ENCODE assay signal across 26 cellular contexts in the genomic region with DNA sequence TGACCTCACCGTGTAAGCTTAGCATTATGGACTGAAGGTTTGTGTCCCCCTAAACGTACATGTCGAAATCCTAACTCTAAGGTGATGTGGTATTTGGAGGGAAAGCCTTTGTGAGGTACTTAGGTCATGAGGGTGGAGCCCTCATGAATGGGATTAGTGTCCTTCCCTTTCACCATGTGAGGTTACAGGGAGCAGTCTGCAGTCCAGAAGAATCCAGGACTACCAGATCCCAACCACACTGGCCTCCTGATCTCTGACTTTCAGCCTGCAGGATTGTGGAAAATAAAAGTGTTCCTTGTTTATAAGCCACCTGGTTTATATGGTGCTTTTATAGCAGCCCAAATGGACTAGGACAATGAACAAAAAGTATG.
DNase-seq lines count a peak whose midpoint lies in the region; ATAC-seq and TF ChIP-seq lines count a peak whose summit lies in the region.
"Had no signal": no experiment of that assay in that cellular context is flagged by ENCODE, and none has a peak within 500 bp of the region (broad histone marks: within the 10 kb centered on the region; RNA-seq: fewer than 3 reads in every experiment).

No MANE protein-coding gene starts in this region.

- no peak for TF ChIP-seq CTCF in heart left ventricle (IDR thresholded peaks at IDR 0.05)
- TF ChIP-seq CTCF in brain microvascular endothelial cell (IDR thresholded peaks at IDR 0.05; ENCODE audit: low read depth, low read length, missing control alignments) = no peak
- TF ChIP-seq CTCF in transverse colon (IDR thresholded peaks at IDR 0.05) = no peak
- TF ChIP-seq CTCF in colonic mucosa (IDR thresholded peaks at IDR 0.05) = no peak

- no peak overlapping the region for H3K4me3 ChIP-seq in heart left ventricle
- no peak overlapping the region for H3K4me3 ChIP-seq in brain microvascular endothelial cell (ENCODE audit: low read depth, low read length)
- no peak overlapping the region for H3K4me3 ChIP-seq in muscle layer of duodenum (ENCODE audit: low read depth in 1 of 2, low read length in 2 of 2)
- no peak overlapping the region for H3K4me3 ChIP-seq in transverse colon
- no peak overlapping the region for H3K4me3 ChIP-seq in colonic mucosa
- H3K4me3 ChIP-seq: GM23248, prostate gland, testis had no signal

- DNase-seq in left ventricle myocardium superior = no peak
- DNase-seq in heart left ventricle = no peak
- no peak for DNase-seq in brain microvascular endothelial cell
- DNase-seq in transverse colon = no peak
- DNase-seq in stimulated activated naive CD8-positive, alpha-beta T cell treated with anti-CD3 and anti-CD28 coated beads, Interleukin-15, Interleukin-2, amounts not matched to agents 100 U/mL and 50 U/mL, for 24 hours = no peak
- no peak for DNase-seq in effector CD4-positive, alpha-beta T cell
- no peak for DNase-seq in colonic mucosa
- DNase-seq: activated CD4-positive, alpha-beta T cell treated with anti-CD3 and anti-CD28 coated beads, Interleukin-2, amount 50 U/mL, for 4 hours; activated CD8-positive, alpha-beta memory T cell treated with anti-CD3 and anti-CD28 coated beads, Interleukin-2, amount 10 ng/mL, durations not matched to agents 7 days and 5 days; activated naive CD4-positive, alpha-beta T cell treated with Interleukin-2 at 50 U/mL for 16 hours; activated T-cell treated with anti-CD3 and anti-CD28 coated beads, Interleukin-2, amount 50 U/mL, for 48 hours; DMS 273 treated with DMSO at 0.1 percent for 48 hours; immature natural killer cell; naive thymus-derived CD4-positive, alpha-beta T cell; NCI-H1048; NCI-H1694 treated with DMSO at 0.1 percent for 48 hours; NCI-H2171; nucleus accumbens; small intestine; stimulated activated naive B cell treated with anti-CD40 and anti-IgM and Interleukin-4, amounts not matched to agents 10 μg/mL and 1 μg/mL and 100 μg/mL, for 72 hours; T-helper 2 cell; testis had no signal

- H3K27me3 ChIP-seq in heart left ventricle (no peaks in the 10 kb centered on the region), brain microvascular endothelial cell (replicated peaks) (no peaks in the 10 kb centered on the region), muscle layer of duodenum (ENCODE audit: low read depth, low read length) (no peaks in the 10 kb centered on the region), transverse colon (no peaks in the 10 kb centered on the region), colonic mucosa (no peaks in the 10 kb centered on the region)
- H3K27me3 ChIP-seq: testis had no signal

- H3K27ac ChIP-seq in heart left ventricle (peak overlapping the region in 1 of 12 donors; percentile 80), brain microvascular endothelial cell (peak overlapping the region; percentile 58), muscle layer of duodenum (ENCODE audit: low read length) (peak overlapping the region; percentile 54), transverse colon (peak overlapping the region; percentile 64 to 81 (median 73)), colonic mucosa (no peak overlapping the region)
- H3K27ac ChIP-seq: GM23248, prostate gland, RWPE1, testis had no signal

- no peaks in the 10 kb centered on the region for H3K36me3 ChIP-seq in heart left ventricle
- peaks cover 12% of the 10 kb centered on the region for H3K36me3 ChIP-seq in brain microvascular endothelial cell (replicated peaks)
- H3K36me3 ChIP-seq in muscle layer of duodenum (ENCODE audit: control insufficient read depth in 1 of 2, insufficient read depth in 2 of 2, low read length in 2 of 2) = no peaks in the 10 kb centered on the region
- no peaks in the 10 kb centered on the region for H3K36me3 ChIP-seq in transverse colon
- no peaks in the 10 kb centered on the region for H3K36me3 ChIP-seq in colonic mucosa
- H3K36me3 ChIP-seq: prostate gland had no signal

- in situ Hi-C loops in brain microvascular endothelial cell (cut with HindIII; ENCODE audit: low pct_ligation_motif_present, low sequenced_read_pairs) = no loop called here
- in situ Hi-C loops in transverse colon (cut with MboI; ENCODE audit: low pct_ligation_motif_present in 1 of 4, low pct_unique_long_range_greater_than_20kb in 1 of 4, low sequenced_read_pairs in 3 of 4) = no loop called here

- 43 to 63% (median 56%) methylated on average over 3 of the region's 3 CpGs for WGBS in heart left ventricle, 4 donors
- 68% methylated on average over 3 of the region's 3 CpGs; no CpG with 5 or more reads in 1 of the 2 donors for WGBS in transverse colon (ENCODE audit: low coverage in 1 of 2), 2 donors

- H3K9me3 ChIP-seq in heart left ventricle (peaks cover 0 to 6% (median 0%) of the 10 kb centered on the region in 12 donors), muscle layer of duodenum (ENCODE audit: control insufficient read depth in 1 of 2, low read length in 2 of 2) (no peaks in the 10 kb centered on the region), transverse colon (no peaks in the 10 kb centered on the region), colonic mucosa (no peaks in the 10 kb centered on the region)
- H3K9me3 ChIP-seq: prostate gland, testis had no signal

- intact Hi-C loops in left ventricle myocardium superior (cut with micrococcal nuclease) = no loop called here
- intact Hi-C loops in heart left ventricle (cut with DNase I) = loop anchor here in 1 of 10 donors (2.0 kb wide), 1 partner anchor 301 kb away; no protein-coding TSS in a partner anchor
- intact Hi-C loops in transverse colon (cut with DNase I; ENCODE audit: low total_unique reads) = no loop called here
- intact Hi-C loops in colonic mucosa (cut with DNase I) = no loop called here

- TF ChIP-seq POLR2A in heart left ventricle (IDR thresholded peaks at IDR 0.05) = no peak
- no peak for TF ChIP-seq POLR2A in transverse colon (IDR thresholded peaks at IDR 0.05)

- TF ChIP-seq EP300 in transverse colon (IDR thresholded peaks at IDR 0.05; ENCODE audit: low read depth) = no peak

- H3K9ac ChIP-seq in colonic mucosa (ENCODE audit: low read depth in 2 of 2, low read length in 2 of 2) = no peak overlapping the region
- H3K9ac ChIP-seq: GM23248 had no signal

- ATAC-seq in left ventricle myocardium superior = peak; percentile 17
- no peak for ATAC-seq in heart left ventricle
- no peak for ATAC-seq in stimulated activated naive CD8-positive, alpha-beta T cell treated with anti-CD3 and anti-CD28 coated beads, Interleukin-15, Interleukin-2, amounts not matched to agents 100 U/mL and 50 U/mL, for 24 hours
- ATAC-seq: activated CD8-positive, alpha-beta memory T cell treated with anti-CD3 and anti-CD28 coated beads, Interleukin-2, amount 10 ng/mL, durations not matched to agents 7 days and 5 days; naive thymus-derived CD4-positive, alpha-beta T cell; stimulated activated naive B cell treated with anti-CD40 and anti-IgM and Interleukin-4, amounts not matched to agents 10 μg/mL and 1 μg/mL and 100 μg/mL, for 72 hours had no signal

- H3K4me1 ChIP-seq in heart left ventricle (peaks cover 0 to 14% (median 0%) of the 10 kb centered on the region in 12 donors), muscle layer of duodenum (ENCODE audit: control insufficient read depth in 1 of 2, insufficient read depth in 2 of 2, low read length in 2 of 2) (peaks cover 6 to 8% of the 10 kb centered on the region in 2 donors), transverse colon (peaks cover 0 to 4% (median 0%) of the 10 kb centered on the region in 4 donors), colonic mucosa (no peaks in the 10 kb centered on the region)
- H3K4me1 ChIP-seq: prostate gland had no signal
